Comparison of ENCODE assay signal across 9 cellular contexts in genomic region chr5:132479073-132479811, GRCh38. TPM values are rescaled to one million over a fixed set of nuclear protein-coding genes. Genes with fewer than 3 reads are reported as not detected.
A peak's percentile ranks its signal among the peaks of the same experiment; 100 is the strongest.
DNase-seq lines count a peak whose midpoint lies in the region; ATAC-seq and TF ChIP-seq lines count a peak whose summit lies in the region.
"Had no signal": no experiment of that assay in that cellular context is flagged by ENCODE, and none has a peak within 500 bp of the region (broad histone marks: within the 10 kb centered on the region; RNA-seq: fewer than 3 reads in every experiment).

No MANE protein-coding gene starts in this region.

- WGBS in esophagus squamous epithelium, 2 donors = 62 to 67% methylated on average over 3 of the region's 3 CpGs

- H3K27ac ChIP-seq in muscle layer of duodenum (ENCODE audit: low read length) = peak overlapping the region; percentile 67
- H3K27ac ChIP-seq in esophagus squamous epithelium = peak overlapping the region in 2 of 4 donors; percentile 19 to 37

- peaks cover 22 to 33% of the 10 kb centered on the region in 2 donors for H3K4me1 ChIP-seq in muscle layer of duodenum (ENCODE audit: control insufficient read depth in 1 of 2, insufficient read depth in 2 of 2, low read length in 2 of 2)
- peaks cover 8 to 50% (median 24%) of the 10 kb centered on the region in 3 donors for H3K4me1 ChIP-seq in esophagus squamous epithelium

- no peak for TF ChIP-seq POLR2A in esophagus squamous epithelium (IDR thresholded peaks at IDR 0.05)

- peak; percentile 37 for ATAC-seq in GM21528 (IDR thresholded peaks at IDR 0.05; ENCODE audit: low FRiP score, unreplicated experiment)

- peak; percentile 61 for DNase-seq in GM12865 (ENCODE audit: low read depth)
- DNase-seq in OCI-M1 (lab: John Stamatoyannopoulos, UW) = peak; percentile 67
- no peak for DNase-seq in COLO668 (lab: John Stamatoyannopoulos, UW; ENCODE audit: unreplicated experiment)
- no peak for DNase-seq in esophagus squamous epithelium (lab: John Stamatoyannopoulos, UW)
- no peak for DNase-seq in superior temporal gyrus (ENCODE audit: extremely low spot score)
- no peak for DNase-seq in UCSD-AML1 (lab: John Stamatoyannopoulos, UW; ENCODE audit: unreplicated experiment)
- DNase-seq: NCI-H526 treated with DMSO at 0.1 percent for 48 hours had no signal

- H3K4me3 ChIP-seq in GM12865 (ENCODE audit: low read depth, low read length) (no peak overlapping the region), muscle layer of duodenum (ENCODE audit: low read depth in 1 of 2, low read length in 2 of 2) (no peak overlapping the region), esophagus squamous epithelium (no peak overlapping the region)

- H3K9me3 ChIP-seq in muscle layer of duodenum (ENCODE audit: control insufficient read depth in 1 of 2, low read length in 2 of 2) = no peaks in the 10 kb centered on the region
- H3K9me3 ChIP-seq in esophagus squamous epithelium = no peaks in the 10 kb centered on the region

- H3K27me3 ChIP-seq in muscle layer of duodenum (ENCODE audit: low read depth, low read length) (no peaks in the 10 kb centered on the region), esophagus squamous epithelium (no peaks in the 10 kb centered on the region)

- TF ChIP-seq CTCF in GM12865 (IDR thresholded peaks at IDR 0.05; ENCODE audit: insufficient read depth, low read depth, low read length, missing control alignments) = no peak
- TF ChIP-seq CTCF in esophagus squamous epithelium (IDR thresholded peaks at IDR 0.05) = no peak

- intact Hi-C loops in esophagus squamous epithelium (cut with DNase I) = no loop called here

- peaks cover 23 to 24% of the 10 kb centered on the region in 2 donors for H3K36me3 ChIP-seq in muscle layer of duodenum (ENCODE audit: control insufficient read depth in 1 of 2, insufficient read depth in 2 of 2, low read length in 2 of 2)
- peaks cover 12 to 34% (median 14%) of the 10 kb centered on the region in 3 donors for H3K36me3 ChIP-seq in esophagus squamous epithelium

RNA-seq across cellular contexts. Expression of gene IRF1, which starts 11.3 kb away (rescaled TPM):
- 10 to 100 TPM in 2 of 4 donors, 1 to 10 TPM in 2; 8.3 to 52.9 (median 13.1) TPM for total RNA-seq in esophagus squamous epithelium

Comparison
In these comparisons a context has a peak if more than half of its experiments do, and no peak if none do; other contexts are left out.
1. DNase-seq: peak in GM12865 (single experiment) and OCI-M1 (single experiment); none in COLO668 (single experiment), esophagus squamous epithelium (single experiment), superior temporal gyrus (single experiment) and UCSD-AML1 (single experiment).